ENCODE assay signal across 9 cellular contexts in the genomic region with DNA sequence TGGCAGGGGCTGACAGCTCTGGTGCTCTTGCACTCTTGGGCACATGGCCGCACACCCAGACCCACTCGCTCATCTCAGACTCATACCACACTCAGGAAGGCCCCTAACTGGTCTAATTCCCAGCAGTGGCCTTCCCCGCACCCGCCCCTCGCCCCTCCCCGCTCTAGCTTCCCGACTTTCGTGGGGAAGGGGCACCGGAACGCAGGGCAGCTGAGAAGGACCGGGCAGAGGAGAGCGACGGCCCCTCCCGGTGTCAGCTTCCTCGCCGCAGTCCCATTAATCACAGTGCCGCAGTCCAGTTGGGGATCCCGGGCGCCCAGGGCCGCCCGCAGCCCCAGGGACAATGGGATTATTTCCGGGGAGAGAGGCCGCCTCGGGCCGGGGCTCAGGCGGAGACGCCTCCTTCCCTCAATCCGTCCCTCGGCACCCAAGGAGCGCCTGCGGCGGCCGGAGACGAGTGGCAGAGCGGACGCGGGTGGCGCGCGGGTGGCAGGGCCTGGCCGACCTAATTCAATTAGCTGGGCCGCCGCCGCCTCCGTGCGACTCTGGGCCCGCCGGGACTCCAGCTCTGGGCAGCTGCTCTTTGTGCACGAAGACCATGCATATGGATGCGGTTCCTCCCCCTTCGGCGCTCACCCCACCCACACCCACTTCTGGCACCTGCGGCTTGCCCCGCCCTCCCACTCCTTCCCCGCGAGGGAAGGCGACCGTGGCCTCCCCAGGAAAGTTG. TPM values are rescaled to one million over a fixed set of nuclear protein-coding genes. Genes with fewer than 3 reads are reported as not detected.
DNase-seq lines count a peak whose midpoint lies in the region; ATAC-seq and TF ChIP-seq lines count a peak whose summit lies in the region.
"Had no signal": no experiment of that assay in that cellular context is flagged by ENCODE, and none has a peak within 500 bp of the region (broad histone marks: within the 10 kb centered on the region; RNA-seq: fewer than 3 reads in every experiment).

No MANE protein-coding gene starts in this region.

- H3K27ac Mint-ChIP-seq in activated naive CD8-positive, alpha-beta T cell: no peak overlapping the region
- H3K27ac Mint-ChIP-seq in activated naive CD8-positive, alpha-beta T cell treated with anti-CD3 and anti-CD28 coated beads for 36 hours: no peak overlapping the region
- H3K27ac Mint-ChIP-seq in type B pancreatic cell: no peak overlapping the region

- peaks cover 46% of the 10 kb centered on the region for H3K27me3 Mint-ChIP-seq in activated naive CD8-positive, alpha-beta T cell
- H3K27me3 Mint-ChIP-seq in activated naive CD8-positive, alpha-beta T cell treated with anti-CD3 and anti-CD28 coated beads for 36 hours: peaks cover 68% of the 10 kb centered on the region
- H3K27me3 Mint-ChIP-seq in activated T-cell treated with anti-CD3 and anti-CD28 coated beads, Interleukin-2, amount 50 U/mL, for 4 hours (ENCODE audit: low read depth): peaks cover 61% of the 10 kb centered on the region
- H3K27me3 Mint-ChIP-seq in type B pancreatic cell: peaks cover 96% of the 10 kb centered on the region

- DNase-seq in activated naive CD8-positive, alpha-beta T cell treated with anti-CD3 and anti-CD28 coated beads for 36 hours: no peak
- DNase-seq in activated T-cell treated with anti-CD3 and anti-CD28 coated beads, Interleukin-2, amount 50 U/mL, for 4 hours: no peak
- DNase-seq in left kidney (ENCODE audit: low read depth, low spot score) (peak; percentile 46), type B pancreatic cell (ENCODE audit: extremely low spot score, unreplicated experiment) (no peak), HT-29 (ENCODE audit: low spot score) (no peak)
- no peak for DNase-seq in stimulated activated CD4-positive, alpha-beta T cell treated with anti-CD3 and anti-CD28 coated beads, Interleukin-2, amount 100 ng/mL, for 48 hours
- DNase-seq: NCI-H1048 had no signal

- peaks cover 25% of the 10 kb centered on the region for H3K4me1 Mint-ChIP-seq in activated naive CD8-positive, alpha-beta T cell (ENCODE audit: low read depth)
- peaks cover 23% of the 10 kb centered on the region for H3K4me1 Mint-ChIP-seq in activated naive CD8-positive, alpha-beta T cell treated with anti-CD3 and anti-CD28 coated beads for 36 hours
- H3K4me1 Mint-ChIP-seq in activated T-cell treated with anti-CD3 and anti-CD28 coated beads, Interleukin-2, amount 50 U/mL, for 4 hours (ENCODE audit: low read depth): peaks cover 32% of the 10 kb centered on the region
- peaks cover 12% of the 10 kb centered on the region for H3K4me1 Mint-ChIP-seq in type B pancreatic cell (ENCODE audit: unreplicated experiment)

- no peak for TF ChIP-seq CTCF in type B pancreatic cell (conservative IDR thresholded peaks at IDR 0.05)

- peak overlapping the region; percentile 71 for H3K4me3 Mint-ChIP-seq in activated naive CD8-positive, alpha-beta T cell
- H3K4me3 Mint-ChIP-seq in activated naive CD8-positive, alpha-beta T cell treated with anti-CD3 and anti-CD28 coated beads for 36 hours: no peak overlapping the region
- peak overlapping the region; percentile 39 for H3K4me3 Mint-ChIP-seq in activated T-cell treated with anti-CD3 and anti-CD28 coated beads, Interleukin-2, amount 50 U/mL, for 4 hours
- H3K4me3 Mint-ChIP-seq in type B pancreatic cell: peak overlapping the region; percentile 58

- ATAC-seq in activated T-cell treated with anti-CD3 and anti-CD28 coated beads, Interleukin-2, amount 50 U/mL, for 4 hours: peak in 1 of 2 donors; percentile 12
- ATAC-seq in HG03354 (IDR thresholded peaks at IDR 0.05; ENCODE audit: poor library complexity, severe bottlenecking, unreplicated experiment): no peak

- no peaks in the 10 kb centered on the region for H3K36me3 Mint-ChIP-seq in activated naive CD8-positive, alpha-beta T cell
- H3K36me3 Mint-ChIP-seq in activated naive CD8-positive, alpha-beta T cell treated with anti-CD3 and anti-CD28 coated beads for 36 hours: no peaks in the 10 kb centered on the region
- no peaks in the 10 kb centered on the region for H3K36me3 Mint-ChIP-seq in activated T-cell treated with anti-CD3 and anti-CD28 coated beads, Interleukin-2, amount 50 U/mL, for 4 hours (ENCODE audit: insufficient read depth)
- no peaks in the 10 kb centered on the region for H3K36me3 Mint-ChIP-seq in type B pancreatic cell

- no peaks in the 10 kb centered on the region for H3K9me3 Mint-ChIP-seq in activated naive CD8-positive, alpha-beta T cell (ENCODE audit: low read depth)
- H3K9me3 Mint-ChIP-seq in activated naive CD8-positive, alpha-beta T cell treated with anti-CD3 and anti-CD28 coated beads for 36 hours: no peaks in the 10 kb centered on the region
- no peaks in the 10 kb centered on the region for H3K9me3 Mint-ChIP-seq in activated T-cell treated with anti-CD3 and anti-CD28 coated beads, Interleukin-2, amount 50 U/mL, for 4 hours
- peaks cover 4% of the 10 kb centered on the region for H3K9me3 Mint-ChIP-seq in type B pancreatic cell

RNA-seq across cellular contexts. Expression of a gene that starts 7.8 kb away (rescaled TPM):
- not detected for total RNA-seq in activated naive CD8-positive, alpha-beta T cell treated with anti-CD3 and anti-CD28 coated beads for 36 hours
- not detected for total RNA-seq in activated T-cell treated with anti-CD3 and anti-CD28 coated beads, Interleukin-2, amount 50 U/mL, for 4 hours
- total RNA-seq in type B pancreatic cell (ENCODE audit: low replicate concordance): 0.10 and 0.17 TPM in 2 replicates
- total RNA-seq in HT-29 (2014; rRNA removed; shearing (Covaris generic)): not detected in 2 replicates
